ENCODE assay signal across 19 cellular contexts in the genomic region with DNA sequence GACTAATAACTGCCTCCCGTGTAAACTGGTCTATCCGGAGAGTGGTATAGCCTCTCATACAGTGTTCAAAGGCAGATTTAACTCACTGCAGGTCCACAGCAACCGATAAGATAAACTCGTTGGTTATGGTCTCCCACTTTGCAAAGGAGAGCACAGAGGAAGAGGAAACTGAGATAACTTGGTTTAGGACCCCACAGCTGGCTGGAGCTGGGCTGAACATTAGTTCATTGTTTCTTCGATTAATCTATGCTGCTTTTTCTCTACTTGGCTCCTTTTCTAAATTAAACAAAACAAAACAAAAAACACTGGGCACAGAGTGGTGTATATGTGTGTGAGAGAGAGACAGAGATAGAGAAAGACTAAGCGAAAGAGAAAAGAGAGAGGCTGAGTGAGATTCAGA. TPM values are rescaled to one million over a fixed set of nuclear protein-coding genes. Genes with fewer than 3 reads are reported as not detected.
A peak's percentile ranks its signal among the peaks of the same experiment; 100 is the strongest.
DNase-seq lines count a peak whose midpoint lies in the region; ATAC-seq and TF ChIP-seq lines count a peak whose summit lies in the region.
"Had no signal": no experiment of that assay in that cellular context is flagged by ENCODE, and none has a peak within 500 bp of the region (broad histone marks: within the 10 kb centered on the region; RNA-seq: fewer than 3 reads in every experiment).

No MANE protein-coding gene starts in this region.

- intact Hi-C loops in PC-9 (cut with micrococcal nuclease; ENCODE audit: unreplicated experiment) = no loop called here

- H3K79me2 ChIP-seq in PC-9 (ENCODE audit: low read depth) = peaks cover 13% of the 10 kb centered on the region

- H3K27me3 ChIP-seq in PC-9 (ENCODE audit: insufficient read depth, low read depth) (no peaks in the 10 kb centered on the region), layer of hippocampus (ENCODE audit: control insufficient read depth, insufficient read depth, low read length) (no peaks in the 10 kb centered on the region)
- H3K27me3 ChIP-seq: Peyer's patch had no signal

- POLR2A ChIA-PET in PC-9 (lab: Charles Lee; ENCODE audit: unreplicated experiment) = interaction anchor here (0.6 kb wide), 1 partner anchor 63 kb away, joined by 4 read pairs; no protein-coding TSS in a partner anchor

- peak overlapping the region; percentile 62 for H3K27ac ChIP-seq in PC-9
- peak overlapping the region; percentile 84 for H3K27ac ChIP-seq in caudate nucleus (ENCODE audit: low read depth, low read length)
- peak overlapping the region; percentile 72 for H3K27ac ChIP-seq in layer of hippocampus (ENCODE audit: low read depth, low read length)
- peak overlapping the region; percentile 90 for H3K27ac ChIP-seq in substantia nigra (ENCODE audit: low read depth, low read length, poor library complexity, severe bottlenecking)
- H3K27ac ChIP-seq: Peyer's patch had no signal

- H3K4me1 ChIP-seq in PC-9 (replicated peaks; ENCODE audit: insufficient read depth) = peaks cover 61% of the 10 kb centered on the region
- H3K4me1 ChIP-seq: Peyer's patch had no signal

- H3K9me2 ChIP-seq in PC-9 (ENCODE audit: insufficient read depth) = no peaks in the 10 kb centered on the region; the same call in 1 of the 2 replicates
- H3K9me2 ChIP-seq: SK-N-SH had no signal

- ATAC-seq in HG03045 (IDR thresholded peaks at IDR 0.05; ENCODE audit: unreplicated experiment) (no peak), HG02970 (IDR thresholded peaks at IDR 0.05; ENCODE audit: low FRiP score, unreplicated experiment) (no peak)
- ATAC-seq: GM23338 had no signal

- H2AFZ ChIP-seq in PC-9 = no peak overlapping the region
- H2AFZ ChIP-seq: GM23338 had no signal

- no peak for DNase-seq in PC-9
- DNase-seq in caudate nucleus (lab: John Stamatoyannopoulos, UW) = no peak
- no peak for DNase-seq in substantia nigra (lab: John Stamatoyannopoulos, UW)
- no peak for DNase-seq in stimulated activated CD4-positive, alpha-beta T cell treated with anti-CD3 and anti-CD28 coated beads, Interleukin-2, amount 100 ng/mL, for 48 hours
- no peak for DNase-seq in NOMO-1 (lab: John Stamatoyannopoulos, UW; ENCODE audit: unreplicated experiment in 2 of 2)
- DNase-seq: CD8-positive, alpha-beta memory T cell; DMS79 treated with DMSO at 0.1 percent for 48 hours; KBM-7; NCI-H1436 treated with DMSO at 0.1 percent for 48 hours; NCI-H2081; NCI-H510A; NCI-H82; Peyer's patch; Right ventricle myocardium superior; SK-N-SH had no signal

- H3K4me2 ChIP-seq in PC-9 = peak overlapping the region; percentile 10
- H3K4me2 ChIP-seq: GM23338, SK-N-SH had no signal

- peaks cover 60% of the 10 kb centered on the region for H3F3A ChIP-seq in PC-9 (ENCODE audit: insufficient read depth, low read depth)

- BruUV-seq in PC-9 (replicated peaks; lab: Mats Ljungman, UMichigan) = no TSS peak

- H3K36me3 ChIP-seq in PC-9 (ENCODE audit: low read depth) = no peaks in the 10 kb centered on the region
- H3K36me3 ChIP-seq: Peyer's patch had no signal

- TF ChIP-seq CTCF in PC-9 (conservative IDR thresholded peaks at IDR 0.05) = no peak

- no peaks in the 10 kb centered on the region for H4K20me1 ChIP-seq in PC-9 (ENCODE audit: insufficient read depth)

- CTCF ChIA-PET in PC-9 (lab: Charles Lee) = no interaction called here

- no peak overlapping the region for H3K4me3 ChIP-seq in PC-9
- H3K4me3 ChIP-seq: GM23338, Peyer's patch had no signal

- no peaks in the 10 kb centered on the region for H3K9me3 ChIP-seq in PC-9 (ENCODE audit: insufficient read depth, low read depth)
- H3K9me3 ChIP-seq: Peyer's patch, SK-N-SH had no signal

RNA-seq across cellular contexts. Expression of a gene that starts 5.0 kb away (rescaled TPM):
- 193 and 201 TPM in 2 replicates for total RNA-seq in PC-9 (2021)
